ENCODE assay signal across 1 cellular context in the genomic region with DNA sequence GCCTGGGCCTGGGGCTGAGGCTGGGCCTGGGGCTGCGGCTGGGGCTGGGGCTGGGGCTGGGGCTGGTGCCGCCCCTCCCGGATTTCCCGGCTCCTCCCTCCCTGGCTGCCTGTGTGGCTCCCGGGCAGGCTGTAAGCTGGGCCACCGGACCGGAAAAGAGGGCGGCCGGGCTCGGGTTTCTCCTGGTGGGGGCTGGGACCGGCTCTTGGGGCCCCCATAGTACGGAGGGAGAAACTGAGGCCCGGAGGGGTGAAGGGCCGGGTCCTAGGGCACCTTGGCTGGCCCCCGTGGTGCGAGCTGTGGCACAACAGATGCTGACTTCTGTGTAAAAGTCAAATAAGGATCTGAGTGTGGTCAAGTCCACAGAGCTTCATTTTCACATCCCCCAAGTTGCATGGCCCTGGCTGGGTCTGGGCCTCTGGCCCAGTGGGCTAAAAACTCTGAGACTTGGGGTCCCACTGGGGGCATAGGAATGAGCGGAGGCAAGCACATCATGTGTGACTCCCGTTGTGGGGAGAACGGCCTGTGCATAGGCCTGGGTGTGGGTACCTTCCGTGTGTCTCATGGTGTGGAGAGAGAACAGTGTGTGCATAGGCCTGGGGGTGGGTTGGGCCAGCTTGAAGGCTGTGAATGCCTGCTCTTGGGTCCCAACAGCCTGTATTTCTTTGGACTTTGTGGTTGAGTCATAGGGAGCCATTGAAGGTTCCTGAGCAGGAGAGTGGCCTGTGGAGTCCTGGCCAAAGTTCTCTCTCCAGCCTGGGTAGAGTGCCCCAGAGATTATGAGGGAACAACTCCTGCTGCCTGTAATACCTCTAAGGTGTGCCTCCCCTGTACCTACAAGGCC.
TF ChIP-seq lines count a peak whose summit lies in the region.

No MANE protein-coding gene starts in this region.

TF ChIP-seq in HepG2, 621 proteins besides CTCF, POLR2A, EP300 and RAD21 (continued from another document):
- TF ChIP-seq ERF (CRISPR knock-in tag; IDR thresholded peaks at IDR 0.05) (no peak), ZNF501 (CRISPR knock-in tag; IDR thresholded peaks at IDR 0.05) (no peak), ZNF260 (CRISPR knock-in tag; IDR thresholded peaks at IDR 0.05; ENCODE audit: borderline replicate concordance, low read depth) (no peak), ZNF24 (IDR thresholded peaks at IDR 0.05) (no peak), BCL6 (CRISPR knock-in tag; IDR thresholded peaks at IDR 0.05) (no peak), NFE2L2 (IDR thresholded peaks at IDR 0.05; ENCODE audit: low read length) (no peak), ZFY (CRISPR knock-in tag; IDR thresholded peaks at IDR 0.05) (no peak), ZNF34 (CRISPR knock-in tag; IDR thresholded peaks at IDR 0.05; ENCODE audit: borderline replicate concordance) (no peak), MAFF (IDR thresholded peaks at IDR 0.05; ENCODE audit: low read depth, low read length) (no peak), ADNP (CRISPR knock-in tag; IDR thresholded peaks at IDR 0.05) (peak; percentile 34; the same call in 1 of the 2 replicates), DNMT1 (CRISPR knock-in tag; IDR thresholded peaks at IDR 0.05) (no peak), CHD4 (IDR thresholded peaks at IDR 0.05; ENCODE audit: borderline replicate concordance, low read length) (peak; percentile 31; the same call in 1 of the 2 replicates), ZFP36 (IDR thresholded peaks at IDR 0.05; ENCODE audit: borderline replicate concordance, low read depth, low read length, partially characterized antibody) (peak; percentile 37), NR2F1 (CRISPR knock-in tag; IDR thresholded peaks at IDR 0.05) (no peak)
- TF ChIP-seq, protein P1, sequence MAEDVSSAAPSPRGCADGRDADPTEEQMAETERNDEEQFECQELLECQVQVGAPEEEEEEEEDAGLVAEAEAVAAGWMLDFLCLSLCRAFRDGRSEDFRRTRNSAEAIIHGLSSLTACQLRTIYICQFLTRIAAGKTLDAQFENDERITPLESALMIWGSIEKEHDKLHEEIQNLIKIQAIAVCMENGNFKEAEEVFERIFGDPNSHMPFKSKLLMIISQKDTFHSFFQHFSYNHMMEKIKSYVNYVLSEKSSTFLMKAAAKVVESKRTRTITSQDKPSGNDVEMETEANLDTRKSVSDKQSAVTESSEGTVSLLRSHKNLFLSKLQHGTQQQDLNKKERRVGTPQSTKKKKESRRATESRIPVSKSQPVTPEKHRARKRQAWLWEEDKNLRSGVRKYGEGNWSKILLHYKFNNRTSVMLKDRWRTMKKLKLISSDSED (CRISPR knock-in tag; IDR thresholded peaks at IDR 0.05), result no peak
- TF ChIP-seq, protein P2, sequence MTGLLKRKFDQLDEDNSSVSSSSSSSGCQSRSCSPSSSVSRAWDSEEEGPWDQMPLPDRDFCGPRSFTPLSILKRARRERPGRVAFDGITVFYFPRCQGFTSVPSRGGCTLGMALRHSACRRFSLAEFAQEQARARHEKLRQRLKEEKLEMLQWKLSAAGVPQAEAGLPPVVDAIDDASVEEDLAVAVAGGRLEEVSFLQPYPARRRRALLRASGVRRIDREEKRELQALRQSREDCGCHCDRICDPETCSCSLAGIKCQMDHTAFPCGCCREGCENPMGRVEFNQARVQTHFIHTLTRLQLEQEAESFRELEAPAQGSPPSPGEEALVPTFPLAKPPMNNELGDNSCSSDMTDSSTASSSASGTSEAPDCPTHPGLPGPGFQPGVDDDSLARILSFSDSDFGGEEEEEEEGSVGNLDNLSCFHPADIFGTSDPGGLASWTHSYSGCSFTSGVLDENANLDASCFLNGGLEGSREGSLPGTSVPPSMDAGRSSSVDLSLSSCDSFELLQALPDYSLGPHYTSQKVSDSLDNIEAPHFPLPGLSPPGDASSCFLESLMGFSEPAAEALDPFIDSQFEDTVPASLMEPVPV (CRISPR knock-in tag; IDR thresholded peaks at IDR 0.05), result no peak
